In genomic region chr10:42996588-42996987, GRCh38 we compare ENCODE assay signal across 12 cellular contexts.
A peak's percentile ranks its signal among the peaks of the same experiment; 100 is the strongest.
DNase-seq lines count a peak whose midpoint lies in the region; TF ChIP-seq lines count a peak whose summit lies in the region.
"Had no signal": no experiment of that assay in that cellular context is flagged by ENCODE, and none has a peak within 500 bp of the region (broad histone marks: within the 10 kb centered on the region; RNA-seq: fewer than 3 reads in every experiment).

No MANE protein-coding gene starts in this region.

- DNase-seq in 8988T (peak; percentile 11), D341Med (ENCODE audit: low spot score) (peak; percentile 11), colonic mucosa (peak; percentile 7), osteoblast (ENCODE audit: insufficient read length, low spot score, missing footprints) (peak; percentile 64), NCI-H510A treated with DMSO at 0.1 percent for 48 hours (lab: John Stamatoyannopoulos, UW) (no peak), T1000 (lab: John Stamatoyannopoulos, UW) (no peak), medulla oblongata (ENCODE audit: extremely low spot score) (no peak)
- DNase-seq: CD4-positive, CD25-positive, alpha-beta regulatory T cell; DMS79; GOT3 had no signal

- TF ChIP-seq CTCF in colonic mucosa (IDR thresholded peaks at IDR 0.05) = no peak
- no peak for TF ChIP-seq CTCF in osteoblast (IDR thresholded peaks at IDR 0.05; ENCODE audit: extremely low read depth, low read depth, low read length)

- H3K36me3 ChIP-seq in colonic mucosa (no peaks in the 10 kb centered on the region), osteoblast (ENCODE audit: insufficient read depth, low read length) (no peaks in the 10 kb centered on the region)
- H3K36me3 ChIP-seq: HAP-1 had no signal

- intact Hi-C loops in colonic mucosa (cut with DNase I) = no loop called here

- H3K27me3 ChIP-seq in colonic mucosa (no peaks in the 10 kb centered on the region), osteoblast (ENCODE audit: insufficient read depth, low read length) (no peaks in the 10 kb centered on the region)

- no peaks in the 10 kb centered on the region for H3K79me2 ChIP-seq in osteoblast (ENCODE audit: insufficient read depth, low read length)

- H3K4me1 ChIP-seq in colonic mucosa = no peaks in the 10 kb centered on the region
- H3K4me1 ChIP-seq in osteoblast (ENCODE audit: insufficient read depth, low read length) = no peaks in the 10 kb centered on the region
- H3K4me1 ChIP-seq: HAP-1 had no signal

- H2AFZ ChIP-seq in osteoblast (ENCODE audit: low read length) = no peak overlapping the region

- no peak overlapping the region for H3K4me2 ChIP-seq in osteoblast (ENCODE audit: insufficient read depth, low read length)

- H3K9ac ChIP-seq in colonic mucosa (ENCODE audit: low read depth in 2 of 2, low read length in 2 of 2) = no peak overlapping the region

- H3K9me3 ChIP-seq in colonic mucosa (no peaks in the 10 kb centered on the region), osteoblast (ENCODE audit: low read depth, low read length) (no peaks in the 10 kb centered on the region)
- H3K9me3 ChIP-seq: HAP-1 had no signal

- no peaks in the 10 kb centered on the region for H4K20me1 ChIP-seq in osteoblast (ENCODE audit: insufficient read depth, low read length)

- H3K4me3 ChIP-seq in colonic mucosa = no peak overlapping the region
- no peak overlapping the region for H3K4me3 ChIP-seq in osteoblast (ENCODE audit: insufficient read depth, low read length)
- H3K4me3 ChIP-seq: GM12878, HAP-1 had no signal

- H3K27ac ChIP-seq in colonic mucosa = no peak overlapping the region
- no peak overlapping the region for H3K27ac ChIP-seq in osteoblast (ENCODE audit: low read depth, low read length)

Comparison
In these comparisons a context has a peak if more than half of its experiments do, and no peak if none do; other contexts are left out.
1. DNase-seq: peak in 8988T (single experiment), D341Med (single experiment), colonic mucosa (single experiment) and osteoblast (single experiment); none in NCI-H510A treated with DMSO at 0.1 percent for 48 hours (single experiment), T1000 (single experiment) and medulla oblongata (single experiment).